In the genomic region with DNA sequence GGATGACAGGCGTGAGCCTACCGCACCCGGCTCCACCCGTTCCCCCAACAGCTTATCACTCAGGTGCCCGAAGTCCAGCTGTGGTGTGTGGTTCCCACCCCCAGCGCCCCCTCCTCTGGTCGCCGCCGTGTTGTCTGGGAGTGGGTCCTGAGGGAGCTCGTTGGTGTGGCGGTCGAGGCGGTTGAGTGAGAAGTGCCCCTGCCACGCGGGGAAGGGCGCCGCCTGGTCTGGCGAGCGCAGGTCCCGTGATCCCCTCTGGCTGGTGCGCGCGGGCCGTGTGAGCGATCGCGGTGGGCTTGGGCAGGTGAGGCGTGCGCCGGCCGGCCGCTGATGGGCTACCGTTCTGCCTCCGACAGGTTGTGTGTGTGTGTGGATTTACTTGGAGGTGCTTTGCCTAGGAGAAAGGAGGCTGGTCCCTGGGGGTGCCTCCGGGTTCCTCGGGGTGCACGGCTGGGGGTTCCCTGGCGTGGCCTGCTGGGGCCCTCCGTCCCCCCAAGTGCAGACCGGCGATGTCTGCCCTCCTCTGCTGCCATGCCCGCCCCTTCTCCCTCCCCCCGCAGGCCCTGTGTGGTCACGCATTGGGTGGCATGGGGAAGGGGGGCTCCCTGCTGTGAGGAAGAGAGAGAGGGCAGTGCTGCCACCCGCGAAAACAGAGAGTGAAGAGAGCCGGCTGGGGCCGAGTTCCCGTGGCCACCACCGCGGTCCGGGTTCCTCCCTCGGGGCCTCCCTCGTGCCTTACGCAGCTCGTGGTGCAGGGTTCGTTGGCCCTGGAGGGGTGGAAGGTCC, we compare ENCODE assay signal across 28 cellular contexts.
"Had no signal": no experiment of that assay in that cellular context is flagged by ENCODE, and none has a peak within 500 bp of the region (broad histone marks: within the 10 kb centered on the region; RNA-seq: fewer than 3 reads in every experiment).

No MANE protein-coding gene starts in this region.

- FAIRE-seq: endothelial cell of umbilical vein, small intestine had no signal

- H3K27me3 ChIP-seq: breast epithelium, neural progenitor cell, testis, vagina had no signal

- H3K27ac ChIP-seq: breast epithelium, lower lobe of right lung, neural progenitor cell, sigmoid colon, testis, vagina had no signal

- H3K36me3 ChIP-seq: breast epithelium, lower lobe of right lung, neural progenitor cell, sigmoid colon, vagina had no signal

- H3K4me3 ChIP-seq: breast epithelium, lower lobe of right lung, neural progenitor cell, sigmoid colon, testis, vagina had no signal

- DNase-seq: activated CD4-positive, alpha-beta memory T cell treated with anti-CD3 and anti-CD28 coated beads for 36 hours; activated CD4-positive, alpha-beta T cell treated with anti-CD3 and anti-CD28 coated beads, Interleukin-2, amount 10 ng/mL, durations not matched to agents 24 days and 14 days; activated CD4-positive, CD25-positive, alpha-beta regulatory T cell treated with anti-CD3 and anti-CD28 coated beads, Interleukin-2, amount 50 U/mL, for 72 hours; activated CD8-positive, alpha-beta memory T cell treated with anti-CD3 and anti-CD28 coated beads, Interleukin-2, amount 50 U/mL, for 4 hours; activated gamma-delta T cell treated with Interleukin-2 at 50 U/mL for 16 hours; activated naive CD4-positive, alpha-beta T cell treated with anti-CD3 and anti-CD28 coated beads, Interleukin-2, amount 50 U/mL, for 16 hours; activated T-cell treated with anti-CD3 and anti-CD28 coated beads, Interleukin-2, amount 50 U/mL, for 1 hour; amygdala; central memory CD4-positive, alpha-beta T cell; head of caudate nucleus; hippocampal formation; immature natural killer cell; mesenchymal stem cell; natural killer cell; sigmoid colon; small intestine; stimulated activated CD4-positive, alpha-beta T cell treated with anti-CD3 and anti-CD28 coated beads, Interleukin-1b, Interleukin-23, amount 100 ng/mL, for 48 hours; stimulated activated CD4-positive, alpha-beta T cell treated with anti-CD3 and anti-CD28 coated beads, Interleukin-4, amount 100 ng/mL, for 4 hours; stimulated activated CD8-positive, alpha-beta memory T cell treated with anti-CD3 and anti-CD28 coated beads, Interleukin-4, amount 100 ng/mL, for 48 hours; stimulated activated naive CD4-positive, alpha-beta T cell; T1000; testis; trophoblast cell had no signal

- ATAC-seq: natural killer cell had no signal

- H3K4me1 ChIP-seq: breast epithelium, lower lobe of right lung, neural progenitor cell, sigmoid colon, testis, vagina had no signal

- H3K9ac ChIP-seq: neural progenitor cell had no signal

- H3K9me3 ChIP-seq: testis, vagina had no signal
